In the genomic region with DNA sequence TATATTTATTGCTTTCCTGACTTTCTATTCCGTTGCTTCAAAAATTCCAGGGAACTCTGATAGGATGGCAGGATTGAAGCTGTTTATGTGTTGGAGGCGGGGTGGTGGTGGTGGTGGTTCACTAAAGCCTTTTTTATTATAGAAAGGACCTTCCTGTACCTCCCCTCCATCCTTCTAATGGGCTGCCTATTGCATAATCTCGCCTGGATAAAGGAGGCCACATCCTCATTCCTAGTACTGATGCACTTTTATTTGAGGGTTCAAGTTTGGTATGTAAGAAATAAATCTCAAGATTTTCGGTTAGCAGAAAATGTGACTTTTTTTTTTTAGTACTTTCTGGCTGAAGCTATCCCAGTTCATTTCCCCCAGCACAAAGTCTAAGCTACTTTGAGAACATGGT, we compare ENCODE assay signal across 29 cellular contexts. TPM values are rescaled to one million over a fixed set of nuclear protein-coding genes. Genes with fewer than 3 reads are reported as not detected.
"Had no signal": no experiment of that assay in that cellular context is flagged by ENCODE, and none has a peak within 500 bp of the region (broad histone marks: within the 10 kb centered on the region; RNA-seq: fewer than 3 reads in every experiment).

No MANE protein-coding gene starts in this region.

- H3K27ac ChIP-seq: epithelial cell of prostate, esophagus muscularis mucosa, heart left ventricle, parathyroid adenoma, prostate gland, skin epidermis, suprapubic skin, thyroid gland had no signal

- H3K36me3 ChIP-seq: esophagus muscularis mucosa, heart left ventricle, prostate gland, suprapubic skin, thyroid gland, uterus had no signal

- H3K9ac ChIP-seq: parathyroid adenoma had no signal

- H3K4me3 Mint-ChIP-seq: dendritic cell treated with granulocyte-macrophage colony-stimulating factor and Interleukin-4, amounts not matched to agents 40 ng/mL and 50 ng/mL, for 4 days; effector memory CD8-positive, alpha-beta T cell; naive B cell; nephron; stimulated activated effector memory CD8-positive, alpha-beta T cell treated with anti-CD3 and anti-CD28 coated beads, Interleukin-12 subunit alpha, Interleukin-12 subunit beta, amount 100 ng/mL, for 72 hours; type B pancreatic cell had no signal

- H3K79me2 ChIP-seq: parathyroid adenoma had no signal

- H3K4me3 ChIP-seq: esophagus muscularis mucosa, heart left ventricle, prostate gland, skin epidermis, suprapubic skin, thyroid gland, uterus had no signal

- H3K27me3 ChIP-seq: esophagus muscularis mucosa, heart left ventricle, suprapubic skin, thyroid gland, uterus had no signal

- H3K4me1 ChIP-seq: esophagus muscularis mucosa, parathyroid adenoma, prostate gland, thyroid gland, uterus had no signal

- H3K9me3 ChIP-seq: prostate gland, suprapubic skin, thyroid gland, uterus had no signal

- FAIRE-seq: colon, islet of Langerhans had no signal

- H3K27me3 Mint-ChIP-seq: dendritic cell treated with granulocyte-macrophage colony-stimulating factor and Interleukin-4, amounts not matched to agents 40 ng/mL and 50 ng/mL, for 4 days; effector memory CD8-positive, alpha-beta T cell; type B pancreatic cell had no signal

- H3K9me3 Mint-ChIP-seq: dendritic cell treated with granulocyte-macrophage colony-stimulating factor and Interleukin-4, amounts not matched to agents 40 ng/mL and 50 ng/mL, for 4 days; effector memory CD8-positive, alpha-beta T cell; stimulated activated effector memory CD8-positive, alpha-beta T cell treated with anti-CD3 and anti-CD28 coated beads, Interleukin-12 subunit alpha, Interleukin-12 subunit beta, amount 100 ng/mL, for 72 hours; type B pancreatic cell had no signal

- H3K36me3 Mint-ChIP-seq: stimulated activated effector memory CD8-positive, alpha-beta T cell treated with anti-CD3 and anti-CD28 coated beads, Interleukin-12 subunit alpha, Interleukin-12 subunit beta, amount 100 ng/mL, for 72 hours; type B pancreatic cell had no signal

- H3K4me1 Mint-ChIP-seq: naive B cell; nephron; stimulated activated effector memory CD8-positive, alpha-beta T cell treated with anti-CD3 and anti-CD28 coated beads, Interleukin-12 subunit alpha, Interleukin-12 subunit beta, amount 100 ng/mL, for 72 hours had no signal

- H3K27ac Mint-ChIP-seq: dendritic cell treated with granulocyte-macrophage colony-stimulating factor and Interleukin-4, amounts not matched to agents 40 ng/mL and 50 ng/mL, for 4 days; effector memory CD8-positive, alpha-beta T cell; naive B cell; nephron; stimulated activated effector memory CD8-positive, alpha-beta T cell treated with anti-CD3 and anti-CD28 coated beads, Interleukin-12 subunit alpha, Interleukin-12 subunit beta, amount 100 ng/mL, for 72 hours; type B pancreatic cell had no signal

- DNase-seq: effector memory CD8-positive, alpha-beta T cell; foreskin melanocyte; heart left ventricle; hypothalamus; kidney glomerular epithelial cell; mesendoderm; naive B cell; occipital lobe; stimulated activated CD4-positive, alpha-beta T cell treated with anti-CD3 and anti-CD28 coated beads, Interleukin-4, amount 100 ng/mL, for 1 hour; stimulated activated CD8-positive, alpha-beta memory T cell treated with anti-CD3 and anti-CD28 coated beads, Interleukin-4, amount 100 ng/mL, for 48 hours; stimulated activated naive CD8-positive, alpha-beta T cell treated with anti-CD3 and anti-CD28 coated beads, Interleukin-15, Interleukin-2, amounts not matched to agents 100 U/mL and 50 U/mL, for 24 hours; thyroid gland; uterus had no signal

- H2AFZ ChIP-seq: parathyroid adenoma had no signal

RNA-seq across cellular contexts. Expression of a gene that starts 18.7 kb away (rescaled TPM):
- total RNA-seq: esophagus muscularis mucosa, heart left ventricle, liver, lung microvascular endothelial cell, occipital lobe, prostate gland, renal cortical epithelial cell, sciatic nerve, suprapubic skin, uterus had no signal
- polyA plus RNA-seq: heart left ventricle, liver had no signal

RNA-seq across cellular contexts. Expression of a gene that starts 28.3 kb away (rescaled TPM):
- total RNA-seq: esophagus muscularis mucosa, heart left ventricle, lung microvascular endothelial cell, occipital lobe, prostate gland, renal cortical epithelial cell, sciatic nerve, suprapubic skin, thyroid gland, uterus had no signal
- polyA plus RNA-seq: heart left ventricle had no signal
